9 cellular contexts compared by ENCODE assay signal in genomic region chr12:7934560-7935463, GRCh38. TPM values are rescaled to one million over a fixed set of nuclear protein-coding genes. Genes with fewer than 3 reads are reported as not detected.
DNase-seq lines count a peak whose midpoint lies in the region; ATAC-seq, FAIRE-seq and TF ChIP-seq lines count a peak whose summit lies in the region.
"Had no signal": no experiment of that assay in that cellular context is flagged by ENCODE, and none has a peak within 500 bp of the region (broad histone marks: within the 10 kb centered on the region; RNA-seq: fewer than 3 reads in every experiment).

No MANE protein-coding gene starts in this region.

- no peak overlapping the region for H3K18ac ChIP-seq in H1 (ENCODE audit: extremely low read depth, low read length)

- H3K4me2 ChIP-seq in H1 (ENCODE audit: insufficient read depth in 1 of 2, low read depth in 2 of 2, low read length in 2 of 2), result peak overlapping the region; percentile 68 to 72

- no peak overlapping the region for H2AFZ ChIP-seq in H1 (ENCODE audit: low read length)

- H3K27ac ChIP-seq in H1 (ENCODE audit: low read depth, low read length), result no peak overlapping the region

- peak overlapping the region; percentile 69 to 87 (median 73) for H3K9ac ChIP-seq in H1 (replicated peaks in 1 of 4; ENCODE audit: extremely low read depth in 1 of 4, low read depth in 3 of 4, low read length in 3 of 4)

- H4K5ac ChIP-seq in H1 (ENCODE audit: insufficient read length, low read depth, low read length), result no peak overlapping the region

- H3K9me3 ChIP-seq in H1 (ENCODE audit: insufficient read depth in 2 of 2, low read depth in 1 of 2, low read length in 1 of 2), result no peaks in the 10 kb centered on the region

- DNase-seq in AG09309 (ENCODE audit: low read depth) (no peak), HFF-Myc (ENCODE audit: extremely low read depth, low read depth) (no peak), H1 (ENCODE audit: low read depth in 1 of 2, low spot score in 2 of 2) (no peak), nephron progenitor cell (peak; percentile 15), WTC11 (ENCODE audit: low spot score) (no peak), OCI-M1 (lab: John Stamatoyannopoulos, UW) (no peak), HTR-8/SVneo (ENCODE audit: insufficient read length, low spot score) (no peak)

- peaks cover 21 to 42% (median 32%) of the 10 kb centered on the region in 4 experiments for H3K36me3 ChIP-seq in H1 (ENCODE audit: control insufficient read depth in 2 of 4, insufficient read depth in 4 of 4, low read length in 3 of 4)

- peak overlapping the region; percentile 57 for H3K4me3 ChIP-seq in AG09309 (ENCODE audit: control insufficient read depth, low read depth, low read length)
- H3K4me3 ChIP-seq in HFF-Myc (replicated peaks; ENCODE audit: low read depth, low read length), result peak overlapping the region; percentile 67
- H3K4me3 ChIP-seq in H1 (ENCODE audit: extremely low read depth in 1 of 4, insufficient read depth in 2 of 4, low read depth in 3 of 4, low read length in 4 of 4), result peak overlapping the region; percentile 83 to 98 (median 92)

- H3K4me1 Mint-ChIP-seq in nephron progenitor cell, result peaks cover 23% of the 10 kb centered on the region
- peaks cover 24% of the 10 kb centered on the region for H3K4me1 Mint-ChIP-seq in WTC11

- TF ChIP-seq CTCF in AG09309 (IDR thresholded peaks at IDR 0.05; ENCODE audit: control insufficient read depth, insufficient read depth, low read depth, low read length, missing control alignments) (no peak), HFF-Myc (IDR thresholded peaks at IDR 0.05; ENCODE audit: low read depth, low read length, missing control alignments) (no peak), H1 (IDR thresholded peaks at IDR 0.05; ENCODE audit: control extremely low read depth in 1 of 3, insufficient read depth in 1 of 3, low read depth in 1 of 3, low read length in 3 of 3) (no peak), nephron progenitor cell (IDR thresholded peaks at IDR 0.05) (no peak), WTC11 (IDR thresholded peaks at IDR 0.05) (no peak)

- ATAC-seq in WTC11, result no peak
- ATAC-seq in HG02938 (IDR thresholded peaks at IDR 0.05; ENCODE audit: unreplicated experiment), result no peak

- H2BK20ac ChIP-seq in H1 (ENCODE audit: low read length), result no peak overlapping the region

- H3K4ac ChIP-seq in H1 (replicated peaks; ENCODE audit: insufficient read length, low read depth, low read length), result no peak overlapping the region

- no peak for TF ChIP-seq RAD21 in H1 (IDR thresholded peaks at IDR 0.05 in 1 of 2, conservative IDR thresholded peaks at IDR 0.05 in 1 of 2; ENCODE audit: low read depth in 2 of 2, low read length in 2 of 2)

- no peak overlapping the region for H3K56ac ChIP-seq in H1 (replicated peaks; ENCODE audit: insufficient read length, low read depth, low read length)

- H3K36me3 Mint-ChIP-seq in nephron progenitor cell (ENCODE audit: low read depth), result peaks cover 16% of the 10 kb centered on the region
- H3K36me3 Mint-ChIP-seq in WTC11, result no peaks in the 10 kb centered on the region; the same call in none of the 2 replicates

- CTCF ChIA-PET in H1 (lab: Charles Lee; ENCODE audit: partially characterized antibody) (interaction anchor here (0.9 to 8.1 kb wide), 14 partner anchors 13 to 292 kb away, joined by 3 to 73 read pairs (median 10); no protein-coding TSS in a partner anchor), WTC11 (lab: Charles Lee) (interaction anchor here (0.5 to 7.4 kb wide), 10 partner anchors 18 to 143 kb away, joined by 3 to 205 read pairs (median 4); no protein-coding TSS in a partner anchor)

- H3K14ac ChIP-seq in H1 (ENCODE audit: insufficient read length), result no peak overlapping the region

- H3K27me3 Mint-ChIP-seq in nephron progenitor cell (ENCODE audit: low read depth, poor library complexity) (no peaks in the 10 kb centered on the region), WTC11 (ENCODE audit: low read depth) (no peaks in the 10 kb centered on the region)

- peaks cover 4% of the 10 kb centered on the region for H3K23me2 ChIP-seq in H1 (ENCODE audit: low read depth, low read length)

- H3K79me2 ChIP-seq in H1 (ENCODE audit: control insufficient read depth in 1 of 2, insufficient read depth in 2 of 2, low read length in 2 of 2), result peaks cover 19 to 47% of the 10 kb centered on the region in 2 experiments

- no peak overlapping the region for H4K8ac ChIP-seq in H1 (ENCODE audit: extremely low read depth, insufficient read depth, low read length)

- POLR2A ChIA-PET in H1 (lab: Charles Lee; ENCODE audit: partially characterized antibody), result interaction anchor here (0.7 to 13.5 kb wide), 19 partner anchors 12 to 172 kb away, joined by 3 to 300 read pairs (median 4); no protein-coding TSS in a partner anchor
- POLR2A ChIA-PET in WTC11 (lab: Charles Lee), result interaction anchor here (1.1 to 3.9 kb wide), 4 partner anchors 26 to 35 kb away, joined by 14 to 89 read pairs (median 34); no protein-coding TSS in a partner anchor

- H2BK120ac ChIP-seq in H1 (replicated peaks; ENCODE audit: low read depth, low read length), result no peak overlapping the region

- FAIRE-seq in H1 (lab: Jason Lieb, UNC) (no peak), HTR-8/SVneo (lab: Jason Lieb, UNC) (no peak)
- FAIRE-seq: TTC549 had no signal

- H3K4me1 ChIP-seq in H1 (replicated peaks in 1 of 4; ENCODE audit: control insufficient read depth in 3 of 4, insufficient read depth in 4 of 4, low read length in 3 of 4), result peaks cover 0 to 13% (median 3%) of the 10 kb centered on the region in 4 experiments; a peak in 4 of 7 replicates

- no peak overlapping the region for H2BK15ac ChIP-seq in H1 (ENCODE audit: low read length)

- no peaks in the 10 kb centered on the region for H3K79me1 ChIP-seq in H1 (ENCODE audit: low read depth, low read length)

- H3K9me3 Mint-ChIP-seq in nephron progenitor cell (no peaks in the 10 kb centered on the region), WTC11 (no peaks in the 10 kb centered on the region)

- TF ChIP-seq EP300 in H1 (IDR thresholded peaks at IDR 0.05; ENCODE audit: borderline replicate concordance in 1 of 2, low read depth in 2 of 2, low read length in 2 of 2), result no peak

- H3K27ac Mint-ChIP-seq in nephron progenitor cell (no peak overlapping the region), WTC11 (no peak overlapping the region)

- H3K4me3 Mint-ChIP-seq in nephron progenitor cell (no peak overlapping the region), WTC11 (no peak overlapping the region)

- no peak overlapping the region; the same call in 1 of the 2 replicates for H2BK12ac ChIP-seq in H1 (ENCODE audit: low read depth, low read length)

- no peaks in the 10 kb centered on the region for H3K27me3 ChIP-seq in H1 (replicated peaks in 1 of 4; ENCODE audit: control insufficient read depth in 3 of 4, extremely low read depth in 1 of 4, insufficient read depth in 3 of 4, low read length in 3 of 4)

- peak overlapping the region; percentile 72; the same call in 1 of the 2 replicates for H2BK5ac ChIP-seq in H1 (ENCODE audit: low read depth, low read length)

- no peak; a peak in 1 of 3 replicates for TF ChIP-seq POLR2A in H1 (IDR thresholded peaks at IDR 0.05; ENCODE audit: control extremely low read depth in 1 of 2, low read depth in 2 of 2, low read length in 2 of 2)

- peaks cover 3 to 7% of the 10 kb centered on the region in 2 experiments for H4K20me1 ChIP-seq in H1 (replicated peaks in 1 of 2; ENCODE audit: control insufficient read depth in 1 of 2, insufficient read depth in 2 of 2, low read length in 2 of 2)

- H3K23ac ChIP-seq in H1 (ENCODE audit: insufficient read length), result no peak overlapping the region

- 6% methylated on average over 23 of the region's 24 CpGs; no CpG with 5 or more reads in 1 of the 2 experiments for WGBS in H1 (ENCODE audit: extremely low coverage in 1 of 2, insufficient coverage in 1 of 2, insufficient read length in 1 of 2, insufficient replicate concordance in 2 of 2, low coverage in 1 of 2, low lambda C conversion rate in 2 of 2, missing lambda C conversion rate in 1 of 2), 2 experiments

- H2AK5ac ChIP-seq in H1 (ENCODE audit: low read depth, low read length), result no peak overlapping the region

- H4K91ac ChIP-seq in H1 (replicated peaks; ENCODE audit: insufficient read length, low read length), result no peak overlapping the region

TF ChIP-seq in H1, 55 proteins besides CTCF, POLR2A, EP300 and RAD21 (continues in another document):
- no peak for TF ChIP-seq KDM4A (IDR thresholded peaks at IDR 0.05; ENCODE audit: low read depth, low read length, severe bottlenecking)
- no peak for TF ChIP-seq HDAC2 (IDR thresholded peaks at IDR 0.05; ENCODE audit: borderline replicate concordance in 1 of 2, low read depth in 2 of 2, low read length in 2 of 2)
- TF ChIP-seq ASH2L (IDR thresholded peaks at IDR 0.05; ENCODE audit: low read length), result no peak

TF ChIP-seq in WTC11, 78 proteins besides CTCF, POLR2A, EP300 and RAD21 (continues in another document):
- no peak for TF ChIP-seq HMGA2 (CRISPR knock-in tag; IDR thresholded peaks at IDR 0.05)

RNA-seq across cellular contexts. Expression of gene SLC2A3, which starts 1.2 kb away (rescaled TPM):
- total RNA-seq in H1 (2021; fragmentation: NEBNext Ultra II Directional; extraction: Animal tissue kit (Norgen Biotek cat#: 25700)), result 664 and 688 TPM in 2 replicates
- polyA plus RNA-seq in H1 (2011; rRNA removed), result 323 and 417 TPM in 2 replicates
- 357 TPM for polyA plus RNA-seq in H1 (2011; cell fraction: cytosol; rRNA removed)
- 233 TPM for polyA plus RNA-seq in H1 (2011; cell fraction: nucleus; rRNA removed)
- polyA plus RNA-seq in H1 (2012, experiment 1 of 2), result 327 to 809 TPM (median 365 TPM) in 4 replicates
- polyA plus RNA-seq in H1 (2012, experiment 2 of 2), result 290 TPM
- polyA plus RNA-seq in H1 (2013, experiment 1 of 2), result 1,112 TPM
- polyA plus RNA-seq in H1 (2013, experiment 2 of 2), result 1,127 TPM
- polyA minus RNA-seq in H1 (2011; rRNA and poly(A)+ RNA removed), result 579 and 805 TPM in 2 replicates
- 243 TPM for polyA minus RNA-seq in H1 (2011; cell fraction: cytosol; rRNA and poly(A)+ RNA removed)
- 193 TPM for polyA minus RNA-seq in H1 (2011; cell fraction: nucleus; rRNA and poly(A)+ RNA removed)
- total RNA-seq in WTC11 (2021), result 717 to 819 TPM (median 816 TPM) in 3 replicates
